1 cellular context compared by ENCODE assay signal in genomic region chr1:236039736-236040670, GRCh38.
A peak's percentile ranks its signal among the peaks of the same experiment; 100 is the strongest.
TF ChIP-seq lines count a peak whose summit lies in the region.

No MANE protein-coding gene starts in this region.

TF ChIP-seq in HepG2, 621 proteins besides CTCF, POLR2A, EP300 and RAD21 (continued from another document and continues in another):
- TF ChIP-seq POGK (CRISPR knock-in tag; conservative IDR thresholded peaks at IDR 0.05) (peak; percentile 66; the same call in 1 of the 2 replicates), TOE1 (CRISPR knock-in tag; IDR thresholded peaks at IDR 0.05) (0 out of 2 replicates have a peak, but pooled peaks have one; percentile 46), YEATS4 (CRISPR knock-in tag; IDR thresholded peaks at IDR 0.05; ENCODE audit: borderline replicate concordance) (peak; percentile 51; the same call in 1 of the 2 replicates), HBP1 (CRISPR knock-in tag; IDR thresholded peaks at IDR 0.05; ENCODE audit: low read depth) (0 out of 2 replicates have a peak, but pooled peaks have one; percentile 57), ELK4 (CRISPR knock-in tag; IDR thresholded peaks at IDR 0.05; ENCODE audit: borderline replicate concordance) (no peak), ELF1 (CRISPR knock-in tag; IDR thresholded peaks at IDR 0.05) (0 out of 2 replicates have a peak, but pooled peaks have one; percentile 37), ATF4 (CRISPR knock-in tag; IDR thresholded peaks at IDR 0.05) (no peak), HINFP (CRISPR knock-in tag; IDR thresholded peaks at IDR 0.05; ENCODE audit: low read depth) (no peak), RBAK (CRISPR knock-in tag; IDR thresholded peaks at IDR 0.05) (no peak), ZNF629 (CRISPR knock-in tag; conservative IDR thresholded peaks at IDR 0.05) (0 out of 2 replicates have a peak, but pooled peaks have one; percentile 24), ZNF788 (CRISPR knock-in tag; IDR thresholded peaks at IDR 0.05; ENCODE audit: borderline replicate concordance) (peak; percentile 39; the same call in 1 of the 2 replicates), KLF12 (CRISPR knock-in tag; IDR thresholded peaks at IDR 0.05; ENCODE audit: borderline replicate concordance) (no peak), ZNF276 (CRISPR knock-in tag; IDR thresholded peaks at IDR 0.05; ENCODE audit: low read depth) (no peak), RBFOX2 (IDR thresholded peaks at IDR 0.05; ENCODE audit: low read depth, low read length) (no peak), TP53 (CRISPR knock-in tag; conservative IDR thresholded peaks at IDR 0.05) (no peak), CERS6 (CRISPR knock-in tag; IDR thresholded peaks at IDR 0.05) (no peak), MED8 (CRISPR knock-in tag; IDR thresholded peaks at IDR 0.05; ENCODE audit: insufficient replicate concordance) (no peak), ZMYM3 (CRISPR knock-in tag; IDR thresholded peaks at IDR 0.05) (peak; percentile 29; the same call in 1 of the 2 replicates), PPARG (CRISPR knock-in tag; conservative IDR thresholded peaks at IDR 0.05) (peak; percentile 85; the same call in 1 of the 2 replicates), ZNF20 (CRISPR knock-in tag; IDR thresholded peaks at IDR 0.05) (no peak), ZNF143 (CRISPR knock-in tag; IDR thresholded peaks at IDR 0.05) (no peak), RXRB (CRISPR knock-in tag; IDR thresholded peaks at IDR 0.05; ENCODE audit: borderline replicate concordance) (peak; percentile 90), FOXJ3 (CRISPR knock-in tag; IDR thresholded peaks at IDR 0.05; ENCODE audit: borderline replicate concordance) (peak; percentile 83), NAIF1 (CRISPR knock-in tag; IDR thresholded peaks at IDR 0.05; ENCODE audit: borderline replicate concordance) (no peak), FOXM1 (CRISPR knock-in tag; IDR thresholded peaks at IDR 0.05) (no peak), ZNF607 (CRISPR knock-in tag; IDR thresholded peaks at IDR 0.05; ENCODE audit: borderline replicate concordance) (no peak; the same call in 1 of the 2 replicates), KLF6 (CRISPR knock-in tag; IDR thresholded peaks at IDR 0.05) (0 out of 2 replicates have a peak, but pooled peaks have one; percentile 26), ZNF567 (CRISPR knock-in tag; IDR thresholded peaks at IDR 0.05; ENCODE audit: borderline replicate concordance) (no peak), PHB2 (IDR thresholded peaks at IDR 0.05; ENCODE audit: partially characterized antibody) (no peak), ATF5 (CRISPR knock-in tag; IDR thresholded peaks at IDR 0.05; ENCODE audit: low read depth) (no peak), HOXD1 (CRISPR knock-in tag; IDR thresholded peaks at IDR 0.05) (no peak), ZMYM4 (CRISPR knock-in tag; IDR thresholded peaks at IDR 0.05) (peak; percentile 84), ZBTB37 (CRISPR knock-in tag; IDR thresholded peaks at IDR 0.05) (no peak), TFAP4 (IDR thresholded peaks at IDR 0.05; ENCODE audit: borderline replicate concordance, low read depth) (peak; percentile 99), FOSL2 (CRISPR knock-in tag; IDR thresholded peaks at IDR 0.05) (peak; percentile 92), RAD51 (IDR thresholded peaks at IDR 0.05; ENCODE audit: borderline replicate concordance) (peak; percentile 83), IRF2 (CRISPR knock-in tag; IDR thresholded peaks at IDR 0.05) (peak; percentile 80), AHDC1 (CRISPR knock-in tag; IDR thresholded peaks at IDR 0.05; ENCODE audit: borderline replicate concordance) (peak; percentile 80; the same call in 1 of the 2 replicates), CSRNP1 (CRISPR knock-in tag; IDR thresholded peaks at IDR 0.05) (no peak), ZNF343 (CRISPR knock-in tag; IDR thresholded peaks at IDR 0.05) (no peak)
